In genomic region chr13:35912841-35913240, GRCh38 we compare ENCODE assay signal across 28 cellular contexts.
"Had no signal": no experiment of that assay in that cellular context is flagged by ENCODE, and none has a peak within 500 bp of the region (broad histone marks: within the 10 kb centered on the region; RNA-seq: fewer than 3 reads in every experiment).

No MANE protein-coding gene starts in this region.

- H3K4me1 ChIP-seq: colonic mucosa, foreskin keratinocyte, gastrocnemius medialis had no signal

- H3K9me3 ChIP-seq: colonic mucosa, esophagus squamous epithelium, gastrocnemius medialis, gastroesophageal sphincter, heart left ventricle, heart right ventricle had no signal

- ATAC-seq: effector memory CD8-positive, alpha-beta T cell; esophagus mucosa; foreskin keratinocyte; gastrocnemius medialis; gastroesophageal sphincter had no signal

- H3K27ac ChIP-seq: colonic mucosa, coronary artery, dorsolateral prefrontal cortex, epithelial cell of prostate, esophagus squamous epithelium, foreskin keratinocyte, gastrocnemius medialis, gastroesophageal sphincter, heart left ventricle, heart right ventricle had no signal

- FAIRE-seq: colon, endometrium, endothelial cell of umbilical vein, frontal cortex had no signal

- DNase-seq: colonic mucosa; cortex of kidney; dermis blood vessel endothelial cell; dorsolateral prefrontal cortex; effector CD4-positive, alpha-beta T cell; effector CD8-positive, alpha-beta T cell; effector memory CD4-positive, alpha-beta T cell; effector memory CD8-positive, alpha-beta T cell; endodermal cell; erythroblast; esophagus squamous epithelium; foreskin fibroblast; foreskin keratinocyte; foreskin melanocyte; gastrocnemius medialis; glutamatergic neuron; head of caudate nucleus; heart left ventricle; heart right ventricle had no signal

- H3K27ac Mint-ChIP-seq: dendritic cell treated with granulocyte-macrophage colony-stimulating factor and Interleukin-4, amounts not matched to agents 40 ng/mL and 50 ng/mL, for 4 days; effector memory CD8-positive, alpha-beta T cell; endodermal cell had no signal

- H3K27me3 Mint-ChIP-seq: effector memory CD8-positive, alpha-beta T cell had no signal

- H3K4me3 Mint-ChIP-seq: dendritic cell treated with granulocyte-macrophage colony-stimulating factor and Interleukin-4, amounts not matched to agents 40 ng/mL and 50 ng/mL, for 4 days; effector memory CD8-positive, alpha-beta T cell; endodermal cell had no signal

- H3K4me3 ChIP-seq: colonic mucosa, coronary artery, dorsolateral prefrontal cortex, esophagus squamous epithelium, gastrocnemius medialis, gastroesophageal sphincter, heart left ventricle, heart right ventricle had no signal

- H3K9me3 Mint-ChIP-seq: endodermal cell had no signal

- H3K27me3 ChIP-seq: colonic mucosa, dorsolateral prefrontal cortex, esophagus squamous epithelium, gastrocnemius medialis, gastroesophageal sphincter, heart left ventricle, heart right ventricle had no signal

- H3K36me3 ChIP-seq: colonic mucosa, esophagus squamous epithelium, gastrocnemius medialis, gastroesophageal sphincter, heart left ventricle, heart right ventricle had no signal
